Comparison of ENCODE assay signal across 7 cellular contexts in the genomic region with DNA sequence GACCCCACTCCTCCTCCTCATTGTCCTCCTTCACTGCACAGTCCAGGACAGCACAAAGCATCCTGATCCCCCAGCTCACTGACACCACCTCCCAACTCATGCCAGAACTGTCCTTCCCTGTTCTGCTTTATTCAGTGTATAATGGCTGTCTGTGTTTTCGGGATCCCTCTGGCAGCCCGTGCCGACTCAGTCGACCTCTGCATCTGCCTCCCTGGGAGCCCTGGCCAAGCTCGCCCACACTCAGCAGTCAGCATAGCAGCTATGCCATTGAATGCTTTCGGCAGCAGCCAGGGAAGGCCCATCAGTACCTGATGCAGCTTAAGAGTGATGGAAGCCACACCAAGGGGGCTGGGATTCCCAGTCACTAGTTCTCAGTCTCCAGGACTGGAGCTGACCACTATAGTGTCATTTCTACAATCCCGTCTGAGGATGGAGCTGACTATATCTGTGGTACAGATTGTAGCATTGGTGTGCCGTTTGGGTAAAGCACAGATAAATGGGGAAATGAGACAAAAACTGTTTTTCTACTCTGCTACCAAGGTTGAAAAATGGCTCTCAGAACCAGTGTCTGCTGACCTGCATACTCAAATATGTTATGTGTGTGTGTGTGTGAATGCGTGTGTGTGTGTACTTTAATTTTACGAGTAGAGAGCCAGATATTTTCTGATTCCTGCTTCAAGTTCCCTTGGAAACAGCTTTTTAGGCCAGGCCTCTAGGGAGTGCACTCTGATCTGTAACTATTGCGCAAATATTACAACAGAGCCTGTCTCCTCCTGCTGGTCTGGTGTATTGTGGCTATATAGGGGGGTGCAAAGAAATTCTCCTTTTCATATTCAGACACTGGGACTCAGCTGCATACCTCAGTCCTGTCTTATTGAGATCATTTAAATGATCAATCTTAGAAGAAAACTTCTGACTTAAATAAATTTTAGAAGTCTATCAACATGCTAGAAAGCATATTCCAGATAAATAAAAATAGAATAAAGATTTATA.
DNase-seq lines count a peak whose midpoint lies in the region; ATAC-seq, FAIRE-seq and TF ChIP-seq lines count a peak whose summit lies in the region.

No MANE protein-coding gene starts in this region.

- in situ Hi-C loops in SK-MEL-5 (cut with HindIII; ENCODE audit: low pct_unique_long_range_greater_than_20kb, low sequenced_read_pairs) = no loop called here

- peaks cover 22% of the 10 kb centered on the region for H3K27me3 ChIP-seq in suprapubic skin

- peak in 1 of 2 donors; percentile 29 for TF ChIP-seq CTCF in suprapubic skin (IDR thresholded peaks at IDR 0.05)

- no peaks in the 10 kb centered on the region for H3K9me3 ChIP-seq in suprapubic skin

- H3K4me1 ChIP-seq in suprapubic skin = peaks cover 8% of the 10 kb centered on the region

- H3K36me3 ChIP-seq in suprapubic skin = no peaks in the 10 kb centered on the region

- TF ChIP-seq EP300 in suprapubic skin (IDR thresholded peaks at IDR 0.05) = no peak

- peak overlapping the region; percentile 72 for H3K27ac ChIP-seq in suprapubic skin

- ATAC-seq in left cardiac atrium = peak; percentile 95
- ATAC-seq in HG03520 (IDR thresholded peaks at IDR 0.05; ENCODE audit: unreplicated experiment) = no peak

- H3K4me3 ChIP-seq in suprapubic skin = no peak overlapping the region

- FAIRE-seq in H54 (lab: Jason Lieb, UNC) = no peak

- DNase-seq in HuH-7 (ENCODE audit: low spot score) = peak; percentile 60
- peak; percentile 53 for DNase-seq in SK-MEL-5 (ENCODE audit: low read depth, low spot score)
- DNase-seq in left cardiac atrium = no peak
- DNase-seq in suprapubic skin (ENCODE audit: low spot score in 2 of 2) = no peak
- no peak for DNase-seq in COLO829 (ENCODE audit: low spot score)
- DNase-seq in H54 (ENCODE audit: insufficient read length, low spot score) = no peak

- 49% methylated on average over 11 of the region's 11 CpGs for WGBS in suprapubic skin

- TF ChIP-seq POLR2A in suprapubic skin (IDR thresholded peaks at IDR 0.05) (no peak), H54 (IDR thresholded peaks at IDR 0.05; ENCODE audit: low read depth, low read length) (no peak)

- intact Hi-C loops in left cardiac atrium (cut with DNase I) = no loop called here

Comparison
In these comparisons a context has a peak if more than half of its experiments do, and no peak if none do; other contexts are left out.
1. DNase-seq: peak in HuH-7 (single experiment) and SK-MEL-5 (single experiment); none in left cardiac atrium (single experiment), suprapubic skin (0 of 2), COLO829 (single experiment) and H54 (single experiment).